Comparison of ENCODE assay signal across 19 cellular contexts in genomic region chr6:105952326-105952725, GRCh38.
DNase-seq lines count a peak whose midpoint lies in the region; ATAC-seq and TF ChIP-seq lines count a peak whose summit lies in the region.
"Had no signal": no experiment of that assay in that cellular context is flagged by ENCODE, and none has a peak within 500 bp of the region (broad histone marks: within the 10 kb centered on the region; RNA-seq: fewer than 3 reads in every experiment).

No MANE protein-coding gene starts in this region.

- peaks cover 36% of the 10 kb centered on the region for H3K4me1 Mint-ChIP-seq in endodermal cell
- H3K4me1 Mint-ChIP-seq in activated T-cell treated with anti-CD3 and anti-CD28 coated beads, Interleukin-2, amount 50 U/mL, for 24 hours (ENCODE audit: low read depth) = peaks cover 2% of the 10 kb centered on the region
- H3K4me1 Mint-ChIP-seq: CD4-positive, CD25-positive, alpha-beta regulatory T cell; CD8-positive, alpha-beta memory T cell had no signal

- H4K91ac ChIP-seq in neuronal stem cell (ENCODE audit: low read depth, low read length, poor library complexity) = no peak overlapping the region

- no peak overlapping the region for H2BK120ac ChIP-seq in neuronal stem cell (ENCODE audit: low read depth, low read length)

- H3K9ac ChIP-seq in HUES48 (ENCODE audit: low read depth, low read length) = no peak overlapping the region
- no peak overlapping the region for H3K9ac ChIP-seq in HUES64 (ENCODE audit: low read depth, low read length)
- H3K9ac ChIP-seq in endodermal cell (ENCODE audit: extremely low read depth, low read length, poor library complexity, severe bottlenecking) = peak overlapping the region; percentile 72
- no peak overlapping the region for H3K9ac ChIP-seq in neuronal stem cell (ENCODE audit: low read depth, low read length, poor library complexity)
- H3K9ac ChIP-seq: GM23248 had no signal

- peak overlapping the region; percentile 85 for H3K27ac Mint-ChIP-seq in endodermal cell
- H3K27ac Mint-ChIP-seq in activated T-cell treated with anti-CD3 and anti-CD28 coated beads, Interleukin-2, amount 50 U/mL, for 24 hours = no peak overlapping the region
- H3K27ac Mint-ChIP-seq: CD4-positive, CD25-positive, alpha-beta regulatory T cell; HFFc6 had no signal

- 78% methylated on average over 3 of the region's 3 CpGs for WGBS in HUES64
- 28 to 50% methylated on average over 1 to 3 of the region's 3 CpGs for WGBS in endodermal cell (ENCODE audit: insufficient coverage in 1 of 2, insufficient read length in 1 of 2), 2 experiments
- WGBS in neuronal stem cell (ENCODE audit: extremely low coverage in 2 of 2, insufficient read length in 2 of 2, insufficient replicate concordance in 1 of 2), 2 donors = no CpG with 5 or more reads among the region's 3 CpGs

- peaks cover 7% of the 10 kb centered on the region for H3K9me3 Mint-ChIP-seq in endodermal cell
- no peaks in the 10 kb centered on the region for H3K9me3 Mint-ChIP-seq in activated T-cell treated with anti-CD3 and anti-CD28 coated beads, Interleukin-2, amount 50 U/mL, for 24 hours
- H3K9me3 Mint-ChIP-seq: CD8-positive, alpha-beta memory T cell; HFFc6 had no signal

- TF ChIP-seq CTCF in endodermal cell (conservative IDR thresholded peaks at IDR 0.05) = no peak

- no peak overlapping the region for H2AFZ ChIP-seq in neuronal stem cell (ENCODE audit: low read length)
- H2AFZ ChIP-seq: GM23248 had no signal

- no peak overlapping the region for H3K4ac ChIP-seq in neuronal stem cell (ENCODE audit: low read length)

- H2BK12ac ChIP-seq in neuronal stem cell (ENCODE audit: low read length) = peak overlapping the region; percentile 22

- H3K9me3 ChIP-seq in HUES48 (ENCODE audit: control insufficient read depth, insufficient read depth, low read length) (no peaks in the 10 kb centered on the region), HUES64 (ENCODE audit: insufficient read depth, low read depth, low read length) (no peaks in the 10 kb centered on the region), endodermal cell (ENCODE audit: control insufficient read depth, low read length) (peaks cover 11% of the 10 kb centered on the region), neuronal stem cell (replicated peaks in 1 of 2; ENCODE audit: control insufficient read depth in 2 of 2, insufficient read depth in 1 of 2, low read depth in 1 of 2, low read length in 2 of 2) (no peaks in the 10 kb centered on the region)
- H3K9me3 ChIP-seq: BE2C, Caco-2 had no signal

- intact Hi-C loops in Right ventricle myocardium inferior (cut with DNase I) = no loop called here

- H3K4me1 ChIP-seq in HUES48 (ENCODE audit: control insufficient read depth, insufficient read depth, low read length) (peaks cover 23% of the 10 kb centered on the region), HUES64 (ENCODE audit: insufficient read depth, low read length) (peaks cover 18% of the 10 kb centered on the region), endodermal cell (ENCODE audit: control insufficient read depth, insufficient read depth, low read length) (peaks cover 20% of the 10 kb centered on the region), neuronal stem cell (ENCODE audit: control insufficient read depth in 2 of 2, insufficient read depth in 1 of 2, low read depth in 1 of 2, low read length in 2 of 2) (no peaks in the 10 kb centered on the region)
- H3K4me1 ChIP-seq: BE2C, Caco-2 had no signal

- ATAC-seq in Right ventricle myocardium inferior = no peak
- ATAC-seq: HCT116, K562 had no signal

- no peaks in the 10 kb centered on the region for H3K79me1 ChIP-seq in neuronal stem cell (ENCODE audit: low read depth, low read length)

- no peak overlapping the region for H2BK5ac ChIP-seq in neuronal stem cell (ENCODE audit: low read length)

- no peak overlapping the region for H2AK5ac ChIP-seq in neuronal stem cell (ENCODE audit: low read depth, low read length)

- H3K18ac ChIP-seq in neuronal stem cell (ENCODE audit: low read length) = no peak overlapping the region

- no peak overlapping the region for H3K23ac ChIP-seq in neuronal stem cell (ENCODE audit: low read depth, low read length, poor library complexity)

- H3K27me3 ChIP-seq in HUES48 (ENCODE audit: control insufficient read depth, insufficient read depth, low read length) (no peaks in the 10 kb centered on the region), HUES64 (ENCODE audit: insufficient read depth, low read length) (no peaks in the 10 kb centered on the region), endodermal cell (ENCODE audit: control insufficient read depth, insufficient read depth, low read length, poor library complexity, severe bottlenecking) (no peaks in the 10 kb centered on the region), neuronal stem cell (ENCODE audit: control insufficient read depth in 3 of 3, insufficient read depth in 3 of 3, low read depth in 1 of 3, low read length in 3 of 3) (no peaks in the 10 kb centered on the region)

- H3K4me2 ChIP-seq in neuronal stem cell (ENCODE audit: insufficient read depth, low read length, poor library complexity, severe bottlenecking) = no peak overlapping the region

- H3K27ac ChIP-seq in HUES48 (ENCODE audit: low read depth, low read length) (peak overlapping the region; percentile 40), HUES64 (ENCODE audit: low read depth, low read length) (peak overlapping the region; percentile 14; the same call in 1 of the 2 replicates), endodermal cell (ENCODE audit: low read depth, low read length) (no peak overlapping the region), neuronal stem cell (replicated peaks; ENCODE audit: low read length) (no peak overlapping the region)
- H3K27ac ChIP-seq: GM23248 had no signal

- peaks cover 4% of the 10 kb centered on the region for H3K36me3 Mint-ChIP-seq in endodermal cell (ENCODE audit: low read depth)
- H3K36me3 Mint-ChIP-seq in activated T-cell treated with anti-CD3 and anti-CD28 coated beads, Interleukin-2, amount 50 U/mL, for 24 hours (ENCODE audit: low read depth) = no peaks in the 10 kb centered on the region
- H3K36me3 Mint-ChIP-seq: CD4-positive, CD25-positive, alpha-beta regulatory T cell had no signal

- H3K36me3 ChIP-seq in HUES48 (ENCODE audit: control insufficient read depth, insufficient read depth, low read length) (no peaks in the 10 kb centered on the region), HUES64 (ENCODE audit: insufficient read depth, low read length) (no peaks in the 10 kb centered on the region), endodermal cell (ENCODE audit: control insufficient read depth, insufficient read depth, low read length) (no peaks in the 10 kb centered on the region), neuronal stem cell (replicated peaks in 1 of 2; ENCODE audit: control insufficient read depth in 2 of 2, insufficient read depth in 2 of 2, low read length in 2 of 2) (no peaks in the 10 kb centered on the region)
- H3K36me3 ChIP-seq: BE2C had no signal

- H3K14ac ChIP-seq in neuronal stem cell (ENCODE audit: low read length) = no peak overlapping the region

- H4K8ac ChIP-seq in neuronal stem cell (ENCODE audit: low read depth, low read length) = no peak overlapping the region

- DNase-seq in endodermal cell = peak; percentile 66
- DNase-seq in neuronal stem cell (ENCODE audit: low spot score) = no peak
- DNase-seq in SW480 (ENCODE audit: low spot score) = no peak
- no peak for DNase-seq in activated T-cell treated with anti-CD3 and anti-CD28 coated beads, Interleukin-2, amount 50 U/mL, for 24 hours
- DNase-seq in Right ventricle myocardium inferior (ENCODE audit: missing footprints) = no peak
- DNase-seq: ACHN; BE2C; C1 segment of cervical spinal cord; Caco-2; CD4-positive, CD25-positive, alpha-beta regulatory T cell; CD8-positive, alpha-beta memory T cell; GM23248; H7; HFFc6; IMR-90 had no signal

- no peak overlapping the region for H3K4me3 Mint-ChIP-seq in endodermal cell
- H3K4me3 Mint-ChIP-seq in activated T-cell treated with anti-CD3 and anti-CD28 coated beads, Interleukin-2, amount 50 U/mL, for 24 hours = no peak overlapping the region
- H3K4me3 Mint-ChIP-seq: CD4-positive, CD25-positive, alpha-beta regulatory T cell; CD8-positive, alpha-beta memory T cell; HFFc6 had no signal

- H2BK15ac ChIP-seq in neuronal stem cell (ENCODE audit: low read length) = no peak overlapping the region

- H3K4me3 ChIP-seq in HUES48 (ENCODE audit: low read depth, low read length) (no peak overlapping the region), HUES64 (ENCODE audit: low read length) (no peak overlapping the region), endodermal cell (ENCODE audit: low read length) (no peak overlapping the region), neuronal stem cell (ENCODE audit: low read length in 2 of 2) (no peak overlapping the region)
- H3K4me3 ChIP-seq: GM23248, K562 had no signal

- H3K27me3 Mint-ChIP-seq in endodermal cell (ENCODE audit: insufficient read depth) = no peaks in the 10 kb centered on the region
- peaks cover 6% of the 10 kb centered on the region for H3K27me3 Mint-ChIP-seq in activated T-cell treated with anti-CD3 and anti-CD28 coated beads, Interleukin-2, amount 50 U/mL, for 24 hours

Comparison
In these comparisons a context has a peak if more than half of its experiments do, and no peak if none do; other contexts are left out.
1. H3K27ac ChIP-seq: peak in HUES48 (single experiment) and HUES64 (single experiment); none in endodermal cell (single experiment) and neuronal stem cell (single experiment).